Comparison of ENCODE assay signal across 1 cellular context in the genomic region with DNA sequence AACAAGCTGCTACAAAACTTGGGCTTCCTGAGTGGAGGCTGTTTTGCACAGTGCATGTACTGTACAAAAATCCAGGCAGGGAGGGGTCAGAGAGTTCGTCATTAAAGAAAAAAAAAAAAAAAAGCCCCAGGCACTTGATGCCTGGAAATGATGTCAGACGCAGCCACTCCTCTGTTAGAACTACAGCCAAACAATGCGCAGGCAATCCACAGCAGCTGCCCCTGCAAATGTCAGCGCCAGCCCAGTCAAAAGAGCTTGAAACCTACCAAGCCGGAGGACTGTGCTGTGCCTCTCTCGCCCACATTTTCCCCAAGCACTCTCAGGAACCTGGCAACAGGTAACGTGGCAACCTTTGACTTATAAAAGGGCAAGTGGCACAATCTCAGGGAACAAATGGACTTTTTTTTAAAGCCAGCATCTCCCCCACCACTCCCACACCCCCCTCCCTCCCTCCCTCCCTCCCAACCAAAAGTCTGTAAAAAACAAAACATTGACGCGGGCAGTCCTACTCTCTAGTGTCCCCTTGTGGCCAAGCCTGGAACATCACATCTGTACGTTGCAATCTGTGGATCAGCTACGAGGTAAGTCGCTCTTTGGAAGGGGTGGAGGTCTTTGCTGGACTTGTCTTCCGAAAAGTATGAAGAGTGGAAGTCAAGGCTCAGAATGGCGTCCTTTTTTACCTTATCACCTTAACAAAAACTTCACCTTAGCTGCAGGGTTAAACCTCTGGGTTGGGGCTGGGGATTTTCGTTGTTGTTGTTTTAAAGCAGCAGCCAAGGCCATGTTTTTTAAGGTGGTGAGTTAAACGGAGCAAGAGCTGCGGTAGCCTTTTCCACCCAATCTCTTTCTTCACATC.
A peak's percentile ranks its signal among the peaks of the same experiment; 100 is the strongest.
TF ChIP-seq lines count a peak whose summit lies in the region.

No MANE protein-coding gene starts in this region.

TF ChIP-seq in K562, 482 proteins besides CTCF, POLR2A, EP300 and RAD21 (continued from another document and continues in another):
- TF ChIP-seq, protein P1, sequence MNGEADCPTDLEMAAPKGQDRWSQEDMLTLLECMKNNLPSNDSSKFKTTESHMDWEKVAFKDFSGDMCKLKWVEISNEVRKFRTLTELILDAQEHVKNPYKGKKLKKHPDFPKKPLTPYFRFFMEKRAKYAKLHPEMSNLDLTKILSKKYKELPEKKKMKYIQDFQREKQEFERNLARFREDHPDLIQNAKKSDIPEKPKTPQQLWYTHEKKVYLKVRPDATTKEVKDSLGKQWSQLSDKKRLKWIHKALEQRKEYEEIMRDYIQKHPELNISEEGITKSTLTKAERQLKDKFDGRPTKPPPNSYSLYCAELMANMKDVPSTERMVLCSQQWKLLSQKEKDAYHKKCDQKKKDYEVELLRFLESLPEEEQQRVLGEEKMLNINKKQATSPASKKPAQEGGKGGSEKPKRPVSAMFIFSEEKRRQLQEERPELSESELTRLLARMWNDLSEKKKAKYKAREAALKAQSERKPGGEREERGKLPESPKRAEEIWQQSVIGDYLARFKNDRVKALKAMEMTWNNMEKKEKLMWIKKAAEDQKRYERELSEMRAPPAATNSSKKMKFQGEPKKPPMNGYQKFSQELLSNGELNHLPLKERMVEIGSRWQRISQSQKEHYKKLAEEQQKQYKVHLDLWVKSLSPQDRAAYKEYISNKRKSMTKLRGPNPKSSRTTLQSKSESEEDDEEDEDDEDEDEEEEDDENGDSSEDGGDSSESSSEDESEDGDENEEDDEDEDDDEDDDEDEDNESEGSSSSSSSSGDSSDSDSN (IDR thresholded peaks at IDR 0.05; ENCODE audit: borderline replicate concordance in 1 of 2, low read depth in 2 of 2, low read length in 2 of 2) = peak; percentile 1 to 86; a peak in 3 of 4 replicates
- no peak for TF ChIP-seq ATF2 (CRISPR knock-in tag; IDR thresholded peaks at IDR 0.05)
- no peak for TF ChIP-seq GABPB2 (CRISPR knock-in tag; conservative IDR thresholded peaks at IDR 0.05)
- TF ChIP-seq RBBP5 (IDR thresholded peaks at IDR 0.05; ENCODE audit: borderline replicate concordance, insufficient read depth, low read length, poor library complexity, severe bottlenecking) = peak; percentile 74
- TF ChIP-seq ZNF41 (CRISPR knock-in tag; conservative IDR thresholded peaks at IDR 0.05) = peak; percentile 39; the same call in 1 of the 2 replicates
- TF ChIP-seq DIDO1 (tag; IDR thresholded peaks at IDR 0.05; ENCODE audit: low read depth) = no peak
- TF ChIP-seq, protein P2, sequence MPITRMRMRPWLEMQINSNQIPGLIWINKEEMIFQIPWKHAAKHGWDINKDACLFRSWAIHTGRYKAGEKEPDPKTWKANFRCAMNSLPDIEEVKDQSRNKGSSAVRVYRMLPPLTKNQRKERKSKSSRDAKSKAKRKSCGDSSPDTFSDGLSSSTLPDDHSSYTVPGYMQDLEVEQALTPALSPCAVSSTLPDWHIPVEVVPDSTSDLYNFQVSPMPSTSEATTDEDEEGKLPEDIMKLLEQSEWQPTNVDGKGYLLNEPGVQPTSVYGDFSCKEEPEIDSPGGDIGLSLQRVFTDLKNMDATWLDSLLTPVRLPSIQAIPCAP (CRISPR knock-in tag; IDR thresholded peaks at IDR 0.05; ENCODE audit: borderline replicate concordance) = no peak
- 0 out of 2 replicates have a peak, but pooled peaks have one; percentile 11 for TF ChIP-seq XRCC5 (IDR thresholded peaks at IDR 0.05; ENCODE audit: low read depth, low read length)
- TF ChIP-seq SIN3A (IDR thresholded peaks at IDR 0.05; ENCODE audit: borderline replicate concordance in 2 of 2, control insufficient read depth in 1 of 2, low read depth in 2 of 2, low read length in 2 of 2) = peak; percentile 34 to 79; a peak in 1 of 4 replicates
- TF ChIP-seq RBFOX2 (IDR thresholded peaks at IDR 0.05; ENCODE audit: low read depth, low read length) = peak; percentile 62
- peak; percentile 76; the same call in 1 of the 2 replicates for TF ChIP-seq POLR2AphosphoS5 (IDR thresholded peaks at IDR 0.05; ENCODE audit: control insufficient read depth, insufficient read depth, low read depth, low read length)
- TF ChIP-seq ZNF395 (CRISPR knock-in tag; IDR thresholded peaks at IDR 0.05) = no peak
- peak; percentile 25; the same call in 1 of the 2 replicates for TF ChIP-seq PML (IDR thresholded peaks at IDR 0.05; ENCODE audit: low read length)
- TF ChIP-seq ZNF655 (CRISPR knock-in tag; IDR thresholded peaks at IDR 0.05) = 0 out of 2 replicates have a peak, but pooled peaks have one; percentile 46
- no peak for TF ChIP-seq ZNF239 (CRISPR knock-in tag; IDR thresholded peaks at IDR 0.05)
- TF ChIP-seq BCLAF1 (IDR thresholded peaks at IDR 0.05; ENCODE audit: borderline replicate concordance in 1 of 2, control insufficient read depth in 1 of 2, low read depth in 2 of 2, low read length in 1 of 2) = 0 out of 4 replicates have a peak, but pooled peaks of 1 of the 2 experiments have one; percentile 66
- TF ChIP-seq MAZ (CRISPR knock-in tag; conservative IDR thresholded peaks at IDR 0.05 in 1 of 2, IDR thresholded peaks at IDR 0.05 in 1 of 2) = peak; percentile 67 to 79; a peak in 2 of 4 replicates
- peak; percentile 99 for TF ChIP-seq ZNF384 (IDR thresholded peaks at IDR 0.05; ENCODE audit: low read depth, low read length)
- TF ChIP-seq CBX2 (IDR thresholded peaks at IDR 0.05; ENCODE audit: insufficient read depth, low read length, poor library complexity, severe bottlenecking) = no peak
- no peak for TF ChIP-seq ARID1B (IDR thresholded peaks at IDR 0.05)
- no peak for TF ChIP-seq ZFPM2 (CRISPR knock-in tag; IDR thresholded peaks at IDR 0.05)
- TF ChIP-seq BMI1 (IDR thresholded peaks at IDR 0.05; ENCODE audit: low read length) = no peak
- peak; percentile 47 for TF ChIP-seq HCFC1 (IDR thresholded peaks at IDR 0.05; ENCODE audit: low read depth, low read length)
- TF ChIP-seq PHTF2 (CRISPR knock-in tag; IDR thresholded peaks at IDR 0.05) = 0 out of 2 replicates have a peak, but pooled peaks have one; percentile 48
- no peak for TF ChIP-seq ZNF134 (CRISPR knock-in tag; conservative IDR thresholded peaks at IDR 0.05)
- TF ChIP-seq, protein P3, sequence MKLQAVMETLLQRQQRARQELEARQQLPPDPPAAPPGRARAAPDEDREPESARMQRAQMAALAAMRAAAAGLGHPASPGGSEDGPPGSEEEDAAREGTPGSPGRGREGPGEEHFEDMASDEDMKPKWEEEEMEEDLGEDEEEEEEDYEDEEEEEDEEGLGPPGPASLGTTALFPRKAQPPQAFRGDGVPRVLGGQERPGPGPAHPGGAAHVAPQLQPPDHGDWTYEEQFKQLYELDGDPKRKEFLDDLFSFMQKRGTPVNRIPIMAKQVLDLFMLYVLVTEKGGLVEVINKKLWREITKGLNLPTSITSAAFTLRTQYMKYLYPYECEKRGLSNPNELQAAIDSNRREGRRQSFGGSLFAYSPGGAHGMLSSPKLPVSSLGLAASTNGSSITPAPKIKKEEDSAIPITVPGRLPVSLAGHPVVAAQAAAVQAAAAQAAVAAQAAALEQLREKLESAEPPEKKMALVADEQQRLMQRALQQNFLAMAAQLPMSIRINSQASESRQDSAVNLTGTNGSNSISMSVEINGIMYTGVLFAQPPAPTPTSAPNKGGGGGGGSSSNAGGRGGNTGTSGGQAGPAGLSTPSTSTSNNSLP (IDR thresholded peaks at IDR 0.05; ENCODE audit: borderline replicate concordance, low read depth, low read length) = peak; percentile 61; the same call in 1 of the 2 replicates
- peak; percentile 32 for TF ChIP-seq ZHX1 (conservative IDR thresholded peaks at IDR 0.05; ENCODE audit: low read length)
- peak in 1 of 2 experiments; percentile 50; a peak in 1 of 3 replicates for TF ChIP-seq CBX3 (IDR thresholded peaks at IDR 0.05; ENCODE audit: borderline replicate concordance in 1 of 2, low read length in 2 of 2)
- no peak for TF ChIP-seq EGR1 (conservative IDR thresholded peaks at IDR 0.05)
- peak; percentile 68 for TF ChIP-seq SMAD1 (IDR thresholded peaks at IDR 0.05; ENCODE audit: low read depth, low read length, partially characterized antibody)
- TF ChIP-seq CSDE1 (IDR thresholded peaks at IDR 0.05) = no peak
- peak; percentile 30; the same call in 1 of the 2 replicates for TF ChIP-seq MXI1 (IDR thresholded peaks at IDR 0.05; ENCODE audit: low read depth, low read length)
- peak; percentile 17; the same call in 1 of the 2 replicates for TF ChIP-seq ZNF232 (CRISPR knock-in tag; IDR thresholded peaks at IDR 0.05)
- peak; percentile 34; the same call in 1 of the 2 replicates for TF ChIP-seq ZKSCAN1 (IDR thresholded peaks at IDR 0.05; ENCODE audit: low read depth, low read length)
- TF ChIP-seq, protein P4, sequence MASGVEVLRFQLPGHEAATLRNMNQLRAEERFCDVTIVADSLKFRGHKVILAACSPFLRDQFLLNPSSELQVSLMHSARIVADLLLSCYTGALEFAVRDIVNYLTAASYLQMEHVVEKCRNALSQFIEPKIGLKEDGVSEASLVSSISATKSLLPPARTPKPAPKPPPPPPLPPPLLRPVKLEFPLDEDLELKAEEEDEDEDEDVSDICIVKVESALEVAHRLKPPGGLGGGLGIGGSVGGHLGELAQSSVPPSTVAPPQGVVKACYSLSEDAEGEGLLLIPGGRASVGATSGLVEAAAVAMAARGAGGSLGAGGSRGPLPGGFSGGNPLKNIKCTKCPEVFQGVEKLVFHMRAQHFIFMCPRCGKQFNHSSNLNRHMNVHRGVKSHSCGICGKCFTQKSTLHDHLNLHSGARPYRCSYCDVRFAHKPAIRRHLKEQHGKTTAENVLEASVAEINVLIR (CRISPR knock-in tag; IDR thresholded peaks at IDR 0.05) = 0 out of 2 replicates have a peak, but pooled peaks have one; percentile 9
